ENCODE assay signal across 8 cellular contexts in the genomic region with DNA sequence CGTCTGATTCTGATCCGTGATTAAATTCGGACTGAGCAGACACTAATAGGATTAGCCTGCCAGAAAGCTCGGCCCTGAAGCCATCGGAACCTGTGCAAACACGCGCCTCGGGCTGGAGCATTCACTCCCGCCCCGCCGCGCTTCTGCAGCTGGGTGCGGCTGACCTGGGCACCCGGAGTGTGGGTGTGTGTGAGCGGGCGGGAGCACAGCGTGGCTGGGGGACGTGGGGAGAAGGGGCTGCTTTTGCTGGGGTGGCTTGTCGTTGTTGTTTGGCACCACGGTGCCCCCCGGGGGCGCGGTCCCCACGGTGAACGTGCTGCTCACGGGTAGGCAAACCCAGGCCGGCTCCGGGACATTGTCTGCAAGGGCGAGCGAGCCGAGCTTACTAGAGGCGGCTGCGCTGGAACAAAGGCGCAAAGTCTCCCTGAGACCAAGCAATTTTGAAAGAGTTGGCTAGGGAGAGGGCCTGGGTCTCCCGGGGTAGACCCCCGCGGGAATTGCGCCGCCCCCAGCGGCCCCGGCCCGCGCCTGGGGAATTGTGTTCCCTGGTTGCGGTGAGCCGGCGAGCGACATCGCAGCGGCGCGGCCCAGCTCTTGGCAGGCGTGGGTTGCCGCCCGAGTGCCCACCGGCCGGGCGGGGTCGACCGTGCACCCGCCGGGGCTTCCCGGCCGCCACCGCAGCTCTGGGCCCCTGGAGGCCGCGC. TPM values are rescaled to one million over a fixed set of nuclear protein-coding genes. Genes with fewer than 3 reads are reported as not detected.
DNase-seq lines count a peak whose midpoint lies in the region; ATAC-seq and TF ChIP-seq lines count a peak whose summit lies in the region.

No MANE protein-coding gene starts in this region.

- CTCF ChIA-PET in A673 (lab: Charles Lee): no interaction called here

- ATAC-seq in GM19351 (IDR thresholded peaks at IDR 0.05; ENCODE audit: unreplicated experiment) (no peak), HG03097 (IDR thresholded peaks at IDR 0.05; ENCODE audit: low FRiP score, unreplicated experiment) (no peak), GM21576 (IDR thresholded peaks at IDR 0.05; ENCODE audit: unreplicated experiment) (no peak)

- H3K27ac ChIP-seq in A673 (ENCODE audit: low read depth, low read length, poor library complexity, severe bottlenecking) (no peak overlapping the region), neural progenitor cell (no peak overlapping the region)

- peak; percentile 30 for DNase-seq in A673 (ENCODE audit: low spot score)
- no peak for DNase-seq in HFF-Myc (ENCODE audit: extremely low read depth, low read depth)
- DNase-seq in activated CD8-positive, alpha-beta memory T cell treated with anti-CD3 and anti-CD28 coated beads, Interleukin-2, amount 50 U/mL, for 4 hours: peak; percentile 29
- DNase-seq in fibroblast of villous mesenchyme (ENCODE audit: low read depth): no peak
- DNase-seq in neural progenitor cell (ENCODE audit: low spot score): peak; percentile 65

- H3K36me3 Mint-ChIP-seq in neural progenitor cell: peaks cover 2% of the 10 kb centered on the region

- intact Hi-C loops in A673 (cut with micrococcal nuclease; ENCODE audit: unreplicated experiment): loop anchor here (2.0 to 5.0 kb wide), 4 partner anchors 83 to 402 kb away; no protein-coding TSS in a partner anchor

- H3K4me3 Mint-ChIP-seq in neural progenitor cell: peak overlapping the region; percentile 82

- H3K36me3 ChIP-seq in A673 (ENCODE audit: insufficient read depth, low read length, poor library complexity, severe bottlenecking) (no peaks in the 10 kb centered on the region), neural progenitor cell (no peaks in the 10 kb centered on the region)

- H3K4me1 ChIP-seq in A673 (ENCODE audit: insufficient read depth, low read length, poor library complexity, severe bottlenecking) (no peaks in the 10 kb centered on the region), neural progenitor cell (no peaks in the 10 kb centered on the region)

- peaks cover 27% of the 10 kb centered on the region for H3K9me3 Mint-ChIP-seq in neural progenitor cell

- H3K4me3 ChIP-seq in A673 (ENCODE audit: low read depth, low read length, poor library complexity, severe bottlenecking): peak overlapping the region; percentile 53
- peak overlapping the region; percentile 56 for H3K4me3 ChIP-seq in HFF-Myc (replicated peaks; ENCODE audit: low read depth, low read length)
- peak overlapping the region; percentile 73 for H3K4me3 ChIP-seq in fibroblast of villous mesenchyme (ENCODE audit: low read depth, low read length)
- H3K4me3 ChIP-seq in neural progenitor cell: peak overlapping the region; percentile 55

- no TSS peak for BruUV-seq in A673 (replicated peaks; lab: Mats Ljungman, UMichigan)

- H3K27me3 Mint-ChIP-seq in neural progenitor cell (ENCODE audit: insufficient read depth, low read depth): peaks cover 28% of the 10 kb centered on the region

- peaks cover 17% of the 10 kb centered on the region for H3K4me1 Mint-ChIP-seq in neural progenitor cell

- POLR2A ChIA-PET in A673 (lab: Charles Lee; ENCODE audit: low non-redundant PET): interaction anchor here (0.8 kb wide), 1 partner anchor 210 kb away, joined by 3 read pairs; no protein-coding TSS in a partner anchor

- H3K9me3 ChIP-seq in A673 (ENCODE audit: low read depth, low read length, poor library complexity, severe bottlenecking) (no peaks in the 10 kb centered on the region), neural progenitor cell (ENCODE audit: low read depth) (no peaks in the 10 kb centered on the region)

- H3K79me2 ChIP-seq in neural progenitor cell (ENCODE audit: low read depth): no peaks in the 10 kb centered on the region

- H3K4me2 ChIP-seq in neural progenitor cell: peak overlapping the region; percentile 71

- peak overlapping the region; percentile 59 for H2AFZ ChIP-seq in neural progenitor cell (replicated peaks)

- no peak overlapping the region for H3K27ac Mint-ChIP-seq in neural progenitor cell

- H3K9ac ChIP-seq in neural progenitor cell: no peak overlapping the region

- H3F3A ChIP-seq in neural progenitor cell (ENCODE audit: low read depth): peaks cover 8% of the 10 kb centered on the region

- no peaks in the 10 kb centered on the region for H4K20me1 ChIP-seq in neural progenitor cell (ENCODE audit: low read depth)

- no peak for TF ChIP-seq CTCF in A673 (conservative IDR thresholded peaks at IDR 0.05; ENCODE audit: low read depth, low read length)
- TF ChIP-seq CTCF in HFF-Myc (IDR thresholded peaks at IDR 0.05; ENCODE audit: low read depth, low read length, missing control alignments): no peak
- TF ChIP-seq CTCF in fibroblast of villous mesenchyme (IDR thresholded peaks at IDR 0.05; ENCODE audit: insufficient read depth, low read depth, low read length): no peak
- no peak for TF ChIP-seq CTCF in neural progenitor cell (IDR thresholded peaks at IDR 0.05)

- peaks cover 21% of the 10 kb centered on the region for H3K27me3 ChIP-seq in A673 (replicated peaks; ENCODE audit: insufficient read depth, low read depth, low read length, poor library complexity)
- H3K27me3 ChIP-seq in neural progenitor cell: peaks cover 70% of the 10 kb centered on the region

RNA-seq across cellular contexts. Expression of a gene that starts 1.4 kb away (rescaled TPM):
- total RNA-seq in A673 (2021): 3.2 and 4.0 TPM in 2 replicates
- total RNA-seq in fibroblast of villous mesenchyme: 0.86 and 1.3 TPM in 2 replicates
- total RNA-seq in neural progenitor cell (ENCODE audit: low replicate concordance): 0.25 TPM in 1 of 2 replicates, not detected in the other

Comparison
In these comparisons a context has a peak if more than half of its experiments do, and no peak if none do; other contexts are left out.
1. DNase-seq: peak in A673 (single experiment), activated CD8-positive, alpha-beta memory T cell treated with anti-CD3 and anti-CD28 coated beads, Interleukin-2, amount 50 U/mL, for 4 hours (single experiment) and neural progenitor cell (single experiment); none in HFF-Myc (single experiment) and fibroblast of villous mesenchyme (single experiment).
2. Peak in every context shown above with its lines, with median percentiles within 50 percentile points of each other: H3K4me3 ChIP-seq.